ENCODE assay signal across 1 cellular context in the genomic region with DNA sequence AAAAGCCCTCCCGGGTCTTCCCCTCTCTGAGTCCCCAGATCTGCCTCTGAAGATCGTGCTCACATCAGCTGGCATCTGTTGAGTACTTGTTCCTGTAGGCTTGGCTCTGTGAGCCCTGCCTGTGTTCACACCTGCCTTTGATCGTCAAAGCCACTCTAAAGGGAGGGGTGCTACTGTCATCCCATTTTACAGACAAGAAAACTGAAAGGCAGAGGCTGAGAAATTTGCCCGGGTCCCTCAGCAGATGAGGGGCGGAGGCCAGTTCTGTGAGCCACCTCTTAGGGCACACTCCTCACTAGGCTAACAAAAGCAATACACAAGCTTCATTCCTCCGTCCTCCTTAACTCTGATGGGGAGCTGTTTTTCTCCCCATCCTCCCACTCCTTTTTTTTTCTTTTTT.
A peak's percentile ranks its signal among the peaks of the same experiment; 100 is the strongest.
TF ChIP-seq lines count a peak whose summit lies in the region.

No MANE protein-coding gene starts in this region.

TF ChIP-seq in endothelial cell of umbilical vein, 7 proteins besides CTCF, POLR2A, EP300 and RAD21:
- TF ChIP-seq EZH2 (IDR thresholded peaks at IDR 0.05; ENCODE audit: borderline replicate concordance, low read depth, low read length, severe bottlenecking) (peak; percentile 13), JUN (IDR thresholded peaks at IDR 0.05; ENCODE audit: borderline replicate concordance, insufficient read depth, insufficient read length, low read depth) (no peak), MYC (IDR thresholded peaks at IDR 0.05; ENCODE audit: low read depth, low read length) (no peak), FOS (IDR thresholded peaks at IDR 0.05; ENCODE audit: borderline replicate concordance, insufficient read depth, low read length) (no peak), GATA2 (IDR thresholded peaks at IDR 0.05; ENCODE audit: insufficient read depth, insufficient read length, low read depth, low read length) (no peak), POLR2AphosphoS5 (IDR thresholded peaks at IDR 0.05; ENCODE audit: insufficient read depth, low read depth, low read length) (no peak)
- TF ChIP-seq, protein P1, sequence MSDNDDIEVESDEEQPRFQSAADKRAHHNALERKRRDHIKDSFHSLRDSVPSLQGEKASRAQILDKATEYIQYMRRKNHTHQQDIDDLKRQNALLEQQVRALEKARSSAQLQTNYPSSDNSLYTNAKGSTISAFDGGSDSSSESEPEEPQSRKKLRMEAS (IDR thresholded peaks at IDR 0.05; ENCODE audit: insufficient read depth, insufficient read length): no peak
